ENCODE assay signal across 18 cellular contexts in genomic region chr9:115189686-115190085, GRCh38.
DNase-seq lines count a peak whose midpoint lies in the region; ATAC-seq, FAIRE-seq and TF ChIP-seq lines count a peak whose summit lies in the region.
"Had no signal": no experiment of that assay in that cellular context is flagged by ENCODE, and none has a peak within 500 bp of the region (broad histone marks: within the 10 kb centered on the region; RNA-seq: fewer than 3 reads in every experiment).

No MANE protein-coding gene starts in this region.

- no peak overlapping the region for H3K14ac ChIP-seq in trophoblast cell (ENCODE audit: low read length)

- WGBS in SK-N-SH (ENCODE audit: low lambda C conversion rate), result 52% methylated on average over 2 of the region's 2 CpGs
- no CpG with 5 or more reads among the region's 2 CpGs for WGBS in trophoblast cell (ENCODE audit: extremely low coverage, insufficient coverage, insufficient read length)

- no peak overlapping the region for H3K4me3 ChIP-seq in SK-N-SH (ENCODE audit: low read depth in 2 of 2, low read length in 1 of 2)
- no peak overlapping the region for H3K4me3 ChIP-seq in astrocyte (ENCODE audit: insufficient read depth, low read depth, low read length)
- no peak overlapping the region for H3K4me3 ChIP-seq in trophoblast cell (ENCODE audit: low read depth, low read length)
- H3K4me3 ChIP-seq: A549, GM12878 had no signal

- no peak for FAIRE-seq in astrocyte (lab: Jason Lieb, UNC)
- FAIRE-seq: A549, GM12878, GM19239, H1 had no signal

- no peak overlapping the region for H4K91ac ChIP-seq in trophoblast cell (ENCODE audit: low read depth, low read length)

- TF ChIP-seq CTCF in SK-N-SH (IDR thresholded peaks at IDR 0.05), result no peak
- no peak for TF ChIP-seq CTCF in astrocyte (IDR thresholded peaks at IDR 0.05; ENCODE audit: insufficient read depth, low read depth, low read length)

- H3K23ac ChIP-seq in trophoblast cell (ENCODE audit: low read length), result no peak overlapping the region

- TF ChIP-seq EP300 in SK-N-SH (IDR thresholded peaks at IDR 0.05; ENCODE audit: borderline replicate concordance in 1 of 2, low read depth in 1 of 2, low read length in 1 of 2), result no peak

- H3K36me3 ChIP-seq in SK-N-SH (replicated peaks in 1 of 2; ENCODE audit: control insufficient read depth in 1 of 2, insufficient read depth in 2 of 2, low read length in 1 of 2) (no peaks in the 10 kb centered on the region), astrocyte (ENCODE audit: insufficient read depth, low read length) (no peaks in the 10 kb centered on the region), trophoblast cell (ENCODE audit: control insufficient read depth in 1 of 2, insufficient read depth in 2 of 2, low read length in 2 of 2) (no peaks in the 10 kb centered on the region)

- H3K79me2 ChIP-seq in SK-N-SH (ENCODE audit: insufficient read depth) (no peaks in the 10 kb centered on the region), astrocyte (ENCODE audit: insufficient read depth, low read length) (no peaks in the 10 kb centered on the region), trophoblast cell (ENCODE audit: control insufficient read depth, insufficient read depth, low read length, poor library complexity) (no peaks in the 10 kb centered on the region)

- H3K4ac ChIP-seq in trophoblast cell (ENCODE audit: low read depth, low read length), result no peak overlapping the region

- H3F3A ChIP-seq in SK-N-SH (replicated peaks; ENCODE audit: insufficient read depth), result peaks cover 6% of the 10 kb centered on the region

- H3K27me3 ChIP-seq in SK-N-SH (ENCODE audit: insufficient read depth) (no peaks in the 10 kb centered on the region), astrocyte (ENCODE audit: insufficient read depth, low read length) (no peaks in the 10 kb centered on the region), trophoblast cell (ENCODE audit: insufficient read depth, low read length) (no peaks in the 10 kb centered on the region)

- CTCF ChIA-PET in SK-N-SH (lab: Yijun Ruan, JAX), result no interaction called here
- CTCF ChIA-PET in activated CD4-positive, alpha-beta T cell treated with anti-CD3 and anti-CD28 coated beads, Interleukin-2, amount 10 ng/mL, durations not matched to agents 7 days and 5 days (lab: Charles Lee), result no interaction called here

- DNase-seq in SK-N-SH, result no peak
- peak; percentile 9 for DNase-seq in NCI-H2171 (lab: John Stamatoyannopoulos, UW)
- DNase-seq in astrocyte (ENCODE audit: low read depth), result peak; percentile 69
- no peak for DNase-seq in trophoblast cell
- DNase-seq in activated CD4-positive, alpha-beta T cell treated with anti-CD3 and anti-CD28 coated beads, Interleukin-2, amount 10 ng/mL, durations not matched to agents 7 days and 5 days, result no peak
- DNase-seq: AML-193; CD4-positive, alpha-beta memory T cell; DMS153; DMS79; H9 had no signal

- no peak overlapping the region for H3K4me3 Mint-ChIP-seq in astrocyte (ENCODE audit: unreplicated experiment)
- H3K4me3 Mint-ChIP-seq in activated CD4-positive, alpha-beta T cell treated with anti-CD3 and anti-CD28 coated beads, Interleukin-2, amount 10 ng/mL, durations not matched to agents 7 days and 5 days, result no peak overlapping the region
- H3K4me3 Mint-ChIP-seq: H9 had no signal

- no peak overlapping the region for H3K27ac Mint-ChIP-seq in astrocyte (ENCODE audit: unreplicated experiment)
- H3K27ac Mint-ChIP-seq in activated CD4-positive, alpha-beta T cell treated with anti-CD3 and anti-CD28 coated beads, Interleukin-2, amount 10 ng/mL, durations not matched to agents 7 days and 5 days, result no peak overlapping the region
- H3K27ac Mint-ChIP-seq: CD4-positive, alpha-beta memory T cell; H9 had no signal

- H4K12ac ChIP-seq in trophoblast cell (ENCODE audit: low read depth, low read length), result no peak overlapping the region

- peaks cover 2% of the 10 kb centered on the region for H3K27me3 Mint-ChIP-seq in astrocyte (ENCODE audit: low read depth, unreplicated experiment)
- H3K27me3 Mint-ChIP-seq in activated CD4-positive, alpha-beta T cell treated with anti-CD3 and anti-CD28 coated beads, Interleukin-2, amount 10 ng/mL, durations not matched to agents 7 days and 5 days, result peaks cover 30% of the 10 kb centered on the region

- H3K4me1 ChIP-seq in SK-N-SH (ENCODE audit: control insufficient read depth in 1 of 2, insufficient read depth in 2 of 2, low read depth in 1 of 2, low read length in 1 of 2) (no peaks in the 10 kb centered on the region; a peak in 1 of 4 replicates), astrocyte (ENCODE audit: insufficient read depth, low read length) (peaks cover 7% of the 10 kb centered on the region), trophoblast cell (ENCODE audit: control insufficient read depth in 1 of 2, insufficient read depth in 2 of 2, low read length in 2 of 2) (no peaks in the 10 kb centered on the region)
- H3K4me1 ChIP-seq: A549 had no signal

- H3K9me3 ChIP-seq in SK-N-SH, result peaks cover 10% of the 10 kb centered on the region
- peaks cover under 1% of the 10 kb centered on the region for H3K9me3 ChIP-seq in astrocyte (ENCODE audit: insufficient read depth, low read depth, low read length)
- no peaks in the 10 kb centered on the region for H3K9me3 ChIP-seq in trophoblast cell (ENCODE audit: insufficient read depth, low read depth, low read length)

- no peak for TF ChIP-seq RAD21 in SK-N-SH (IDR thresholded peaks at IDR 0.05; ENCODE audit: low read length)

- H3K27ac ChIP-seq in SK-N-SH (ENCODE audit: low read depth in 2 of 2, low read length in 1 of 2) (no peak overlapping the region), astrocyte (ENCODE audit: low read depth, low read length) (no peak overlapping the region), trophoblast cell (ENCODE audit: low read depth, low read length) (no peak overlapping the region)
- H3K27ac ChIP-seq: 22Rv1, A549, C4-2B had no signal

- no peak overlapping the region for H2BK5ac ChIP-seq in trophoblast cell (ENCODE audit: low read depth, low read length, poor library complexity)

- H4K8ac ChIP-seq in trophoblast cell (ENCODE audit: low read depth, low read length), result no peak overlapping the region

- no peak overlapping the region for H3K18ac ChIP-seq in trophoblast cell (ENCODE audit: low read length)

- H3K79me1 ChIP-seq in trophoblast cell (ENCODE audit: low read length), result no peaks in the 10 kb centered on the region

- H3K4me2 ChIP-seq in SK-N-SH (no peak overlapping the region), astrocyte (ENCODE audit: low read length) (peak overlapping the region; percentile 33), trophoblast cell (ENCODE audit: low read length) (no peak overlapping the region)
- H3K4me2 ChIP-seq: A549 had no signal

- no peaks in the 10 kb centered on the region for H3K9me2 ChIP-seq in SK-N-SH

- no peak for ATAC-seq in SK-N-SH treated with all-trans-retinoic acid at 6 μM for 48 hours
- no peak for ATAC-seq in GM18498 (IDR thresholded peaks at IDR 0.05; ENCODE audit: unreplicated experiment)
- ATAC-seq: A549, GM12878 had no signal

- H3K9me3 Mint-ChIP-seq in astrocyte (ENCODE audit: unreplicated experiment), result peaks cover 7% of the 10 kb centered on the region
- H3K9me3 Mint-ChIP-seq in activated CD4-positive, alpha-beta T cell treated with anti-CD3 and anti-CD28 coated beads, Interleukin-2, amount 10 ng/mL, durations not matched to agents 7 days and 5 days, result peaks cover 5% of the 10 kb centered on the region

- no peak overlapping the region for H2AK5ac ChIP-seq in trophoblast cell (ENCODE audit: low read length)

- peaks cover 4% of the 10 kb centered on the region for H3K4me1 Mint-ChIP-seq in astrocyte (ENCODE audit: low read depth, unreplicated experiment)
- H3K4me1 Mint-ChIP-seq in activated CD4-positive, alpha-beta T cell treated with anti-CD3 and anti-CD28 coated beads, Interleukin-2, amount 10 ng/mL, durations not matched to agents 7 days and 5 days, result no peaks in the 10 kb centered on the region

- H3K36me3 Mint-ChIP-seq in astrocyte (ENCODE audit: low read depth, unreplicated experiment), result peaks cover 3% of the 10 kb centered on the region
- no peaks in the 10 kb centered on the region for H3K36me3 Mint-ChIP-seq in activated CD4-positive, alpha-beta T cell treated with anti-CD3 and anti-CD28 coated beads, Interleukin-2, amount 10 ng/mL, durations not matched to agents 7 days and 5 days (ENCODE audit: low read depth)

- no peak overlapping the region for H2BK120ac ChIP-seq in trophoblast cell (ENCODE audit: insufficient read depth, low read length, poor library complexity)

- no peak overlapping the region for H2BK12ac ChIP-seq in trophoblast cell (ENCODE audit: low read length)

- no peak overlapping the region for H2AFZ ChIP-seq in SK-N-SH (ENCODE audit: low read depth)
- H2AFZ ChIP-seq in astrocyte (ENCODE audit: low read depth, low read length), result no peak overlapping the region
- no peak overlapping the region for H2AFZ ChIP-seq in trophoblast cell (ENCODE audit: insufficient read depth, low read length, poor library complexity)

- POLR2A ChIA-PET in SK-N-SH (lab: Yijun Ruan, JAX), result no interaction called here
- POLR2A ChIA-PET in activated CD4-positive, alpha-beta T cell treated with anti-CD3 and anti-CD28 coated beads, Interleukin-2, amount 10 ng/mL, durations not matched to agents 7 days and 5 days (lab: Charles Lee), result no interaction called here

- H3K9ac ChIP-seq in SK-N-SH (no peak overlapping the region), astrocyte (ENCODE audit: low read length) (no peak overlapping the region), trophoblast cell (ENCODE audit: low read length) (no peak overlapping the region)

- no peaks in the 10 kb centered on the region for H4K20me1 ChIP-seq in SK-N-SH (ENCODE audit: insufficient read depth)
- H4K20me1 ChIP-seq in astrocyte (ENCODE audit: insufficient read depth, low read length), result no peaks in the 10 kb centered on the region

TF ChIP-seq in SK-N-SH, 30 proteins besides CTCF, POLR2A, EP300 and RAD21:
- TF ChIP-seq RXRA (IDR thresholded peaks at IDR 0.05; ENCODE audit: borderline replicate concordance, low read depth), result no peak
- no peak for TF ChIP-seq FOXM1 (IDR thresholded peaks at IDR 0.05; ENCODE audit: low read depth)
- TF ChIP-seq RCOR1 (IDR thresholded peaks at IDR 0.05; ENCODE audit: low read length), result no peak
- TF ChIP-seq TEAD4 (IDR thresholded peaks at IDR 0.05; ENCODE audit: borderline replicate concordance, insufficient read depth), result no peak
- no peak for TF ChIP-seq GATA2 (CRISPR knock-in tag; IDR thresholded peaks at IDR 0.05)
- peak; percentile 27; the same call in 1 of the 2 replicates for TF ChIP-seq TCF12 (IDR thresholded peaks at IDR 0.05)

Comparison
In these comparisons a context has a peak if more than half of its experiments do, and no peak if none do; other contexts are left out.
1. DNase-seq: peak in NCI-H2171 (single experiment) and astrocyte (single experiment); none in SK-N-SH (single experiment), trophoblast cell (0 of 2) and activated CD4-positive, alpha-beta T cell treated with anti-CD3 and anti-CD28 coated beads, Interleukin-2, amount 10 ng/mL, durations not matched to agents 7 days and 5 days (single experiment).